25 cellular contexts compared by ENCODE assay signal in genomic region chr2:120195575-120195974, GRCh38.
"Had no signal": no experiment of that assay in that cellular context is flagged by ENCODE, and none has a peak within 500 bp of the region (broad histone marks: within the 10 kb centered on the region; RNA-seq: fewer than 3 reads in every experiment).

No MANE protein-coding gene starts in this region.

- H3K4me1 ChIP-seq: SJSA1 had no signal

- H3K36me3 ChIP-seq: SJSA1 had no signal

- H3K4me3 ChIP-seq: K562, SJSA1, SK-N-MC had no signal

- H3K27me3 ChIP-seq: SJSA1 had no signal

- H3K4me2 ChIP-seq: KMS-11 had no signal

- H3K27ac Mint-ChIP-seq: IgD-negative memory B cell had no signal

- H3K27ac ChIP-seq: HL-60, KMS-11, SJSA1, SK-N-MC had no signal

- FAIRE-seq: HTR-8/SVneo, K562, RCC 7860 had no signal

- H3K4me1 Mint-ChIP-seq: IgD-negative memory B cell had no signal

- ATAC-seq: K562 had no signal

- DNase-seq: Kasumi-1, MM.1S, NCI-H1048, NCI-H1105, NCI-H1417, NCI-H1436 treated with DMSO at 0.1 percent for 48 hours, NCI-H1694, NCI-H187 treated with DMSO at 0.1 percent for 48 hours, NCI-H2029 treated with DMSO at 0.1 percent for 48 hours, NCI-H2171 treated with DMSO at 0.1 percent for 48 hours, NCI-H345, NCI-H446 treated with DMSO at 0.1 percent for 48 hours, NCI-H510A treated with DMSO at 0.1 percent for 48 hours, NCI-H526, Right ventricle myocardium superior, RPMI8226, SIG-M5 had no signal

- H3K4me3 Mint-ChIP-seq: IgD-negative memory B cell had no signal

- H3K9ac ChIP-seq: KMS-11 had no signal
